Comparison of ENCODE assay signal across 8 cellular contexts in the genomic region with DNA sequence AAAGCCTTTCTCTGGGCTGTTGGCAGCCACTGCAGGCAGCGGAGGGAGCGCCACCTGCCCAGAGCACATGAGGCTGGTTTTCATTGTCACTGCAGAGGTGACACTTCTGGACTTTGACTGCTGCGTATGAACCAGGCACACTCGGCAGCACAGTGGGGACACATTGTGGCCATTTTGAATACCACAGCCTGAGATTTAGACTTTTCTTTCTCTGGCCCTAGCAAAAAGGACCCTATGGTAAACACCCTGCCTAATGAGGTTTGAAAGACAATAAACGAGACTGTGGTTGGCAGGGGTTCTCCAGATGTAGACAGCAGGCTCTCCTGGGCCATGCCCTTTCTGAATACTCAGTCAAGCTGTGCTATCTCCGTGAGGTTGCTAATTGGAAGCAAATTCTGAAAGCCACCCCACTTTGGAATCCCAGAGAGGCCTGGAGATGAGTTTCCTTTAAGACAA. TPM values are rescaled to one million over a fixed set of nuclear protein-coding genes. Genes with fewer than 3 reads are reported as not detected.
A peak's percentile ranks its signal among the peaks of the same experiment; 100 is the strongest.
DNase-seq lines count a peak whose midpoint lies in the region; ATAC-seq and TF ChIP-seq lines count a peak whose summit lies in the region.

No MANE protein-coding gene starts in this region.

- H3K4me1 ChIP-seq in adipocyte (ENCODE audit: control insufficient read depth, insufficient read depth, low read length) (no peaks in the 10 kb centered on the region), right atrium auricular region (peaks cover 0 to 7% of the 10 kb centered on the region in 2 donors)

- H3K27me3 ChIP-seq in adipocyte (replicated peaks; ENCODE audit: control insufficient read depth, insufficient read depth, low read length) (no peaks in the 10 kb centered on the region), right atrium auricular region (no peaks in the 10 kb centered on the region)

- peak; percentile 69 for ATAC-seq in GM18502 (IDR thresholded peaks at IDR 0.05; ENCODE audit: poor library complexity, unreplicated experiment)
- ATAC-seq in HG03354 (IDR thresholded peaks at IDR 0.05; ENCODE audit: poor library complexity, severe bottlenecking, unreplicated experiment): peak; percentile 71
- ATAC-seq in GM19324 (IDR thresholded peaks at IDR 0.05; ENCODE audit: low FRiP score, unreplicated experiment): no peak

- H3K36me3 ChIP-seq in adipocyte (ENCODE audit: control insufficient read depth, insufficient read depth, low read length, severe bottlenecking) (no peaks in the 10 kb centered on the region), right atrium auricular region (no peaks in the 10 kb centered on the region)

- DNase-seq in AG20443 (ENCODE audit: low spot score) (peak; percentile 70), NCI-H69 (lab: John Stamatoyannopoulos, UW) (peak; percentile 90), adipocyte (ENCODE audit: low read depth) (peak; percentile 74), right atrium auricular region (ENCODE audit: low spot score) (no peak), retinal pigment epithelial cell (ENCODE audit: low read depth) (no peak)

- H3K27ac ChIP-seq in right atrium auricular region: no peak overlapping the region

- no peak overlapping the region for H3K9ac ChIP-seq in adipocyte (ENCODE audit: low read length)

- H3K4me3 ChIP-seq in adipocyte (ENCODE audit: low read length) (no peak overlapping the region), right atrium auricular region (no peak overlapping the region), retinal pigment epithelial cell (ENCODE audit: low read length) (no peak overlapping the region)

- TF ChIP-seq CTCF in right atrium auricular region (IDR thresholded peaks at IDR 0.05) (peak; percentile 48 to 79), retinal pigment epithelial cell (conservative IDR thresholded peaks at IDR 0.05; ENCODE audit: low read depth, low read length) (peak; percentile 76)

- H3K9me3 ChIP-seq in adipocyte (ENCODE audit: control insufficient read depth, low read length): no peaks in the 10 kb centered on the region
- H3K9me3 ChIP-seq in right atrium auricular region: no peaks in the 10 kb centered on the region

RNA-seq across cellular contexts. Expression of a gene that starts 12.0 kb away (rescaled TPM):
- total RNA-seq in right atrium auricular region: not detected

RNA-seq across cellular contexts. Expression of a gene that starts 23.5 kb away (rescaled TPM):
- 1 to 10 TPM; 5.3 to 6.6 TPM for total RNA-seq in right atrium auricular region

Comparison
In these comparisons a context has a peak if more than half of its experiments do, and no peak if none do; other contexts are left out.
1. DNase-seq: peak in AG20443 (single experiment), NCI-H69 (single experiment) and adipocyte (single experiment); none in right atrium auricular region (single experiment) and retinal pigment epithelial cell (single experiment).